ENCODE assay signal across 9 cellular contexts in genomic region chr15:88630141-88630721, GRCh38. TPM values are rescaled to one million over a fixed set of nuclear protein-coding genes. Genes with fewer than 3 reads are reported as not detected.
DNase-seq lines count a peak whose midpoint lies in the region; ATAC-seq, FAIRE-seq and TF ChIP-seq lines count a peak whose summit lies in the region.
"Had no signal": no experiment of that assay in that cellular context is flagged by ENCODE, and none has a peak within 500 bp of the region (broad histone marks: within the 10 kb centered on the region; RNA-seq: fewer than 3 reads in every experiment).

No MANE protein-coding gene starts in this region.

- intact Hi-C loops in CD14-positive monocyte (cut with micrococcal nuclease): no loop called here
- intact Hi-C loops in naive thymus-derived CD4-positive, alpha-beta T cell (cut with micrococcal nuclease): no loop called here
- intact Hi-C loops in ovary (cut with DNase I): no loop called here

- CTCF ChIA-PET in naive thymus-derived CD4-positive, alpha-beta T cell (lab: Charles Lee): interaction anchor here (0.9 to 1.0 kb wide), 2 partner anchors 8 to 33 kb away, joined by 3 read pairs; no protein-coding TSS in a partner anchor

- H3K27ac ChIP-seq in naive thymus-derived CD4-positive, alpha-beta T cell (ENCODE audit: low read depth, low read length): peak overlapping the region; percentile 90
- no peak overlapping the region for H3K27ac ChIP-seq in ovary

- no peaks in the 10 kb centered on the region for H3K27me3 Mint-ChIP-seq in CD14-positive monocyte (ENCODE audit: low read depth in 3 of 3)
- H3K27me3 Mint-ChIP-seq in naive thymus-derived CD4-positive, alpha-beta T cell: no peaks in the 10 kb centered on the region

- H3K9me3 Mint-ChIP-seq in CD14-positive monocyte: peaks cover 0 to 2% (median 0%) of the 10 kb centered on the region in 7 donors
- peaks cover 0 to 2% (median 0%) of the 10 kb centered on the region in 11 donors for H3K9me3 Mint-ChIP-seq in naive thymus-derived CD4-positive, alpha-beta T cell

- peak overlapping the region; percentile 46 to 87 (median 78) for H3K27ac Mint-ChIP-seq in CD14-positive monocyte
- H3K27ac Mint-ChIP-seq in naive thymus-derived CD4-positive, alpha-beta T cell: peak overlapping the region; percentile 83 to 100 (median 98)

- ATAC-seq in naive thymus-derived CD4-positive, alpha-beta T cell: no peak
- no peak for ATAC-seq in HG02571 (IDR thresholded peaks at IDR 0.05; ENCODE audit: unreplicated experiment)

- H3K27me3 ChIP-seq in bronchial epithelial cell (ENCODE audit: control insufficient read depth, insufficient read depth, low read length) (no peaks in the 10 kb centered on the region), ovary (no peaks in the 10 kb centered on the region)
- no peaks in the 10 kb centered on the region for H3K27me3 ChIP-seq in naive thymus-derived CD4-positive, alpha-beta T cell (ENCODE audit: control insufficient read depth in 2 of 2, insufficient read depth in 2 of 2, low read length in 2 of 2)

- no peak for TF ChIP-seq POLR2A in ovary (IDR thresholded peaks at IDR 0.05)

- peaks cover 46 to 52% of the 10 kb centered on the region in 2 donors for H3K36me3 Mint-ChIP-seq in CD14-positive monocyte
- peaks cover 8 to 54% (median 43%) of the 10 kb centered on the region in 5 donors for H3K36me3 Mint-ChIP-seq in naive thymus-derived CD4-positive, alpha-beta T cell

- TF ChIP-seq EP300 in ovary (IDR thresholded peaks at IDR 0.05): no peak

- H3K4me1 Mint-ChIP-seq in CD14-positive monocyte: peaks cover 36% of the 10 kb centered on the region
- peaks cover 55 to 100% (median 91%) of the 10 kb centered on the region in 7 donors for H3K4me1 Mint-ChIP-seq in naive thymus-derived CD4-positive, alpha-beta T cell

- FAIRE-seq in bronchial epithelial cell (lab: Jason Lieb, UNC): no peak

- H3K9me3 ChIP-seq in naive thymus-derived CD4-positive, alpha-beta T cell (ENCODE audit: control insufficient read depth in 2 of 3, low read length in 3 of 3): no peaks in the 10 kb centered on the region
- H3K9me3 ChIP-seq in ovary: no peaks in the 10 kb centered on the region

- 59 to 75% (median 74%) methylated on average over 9 of the region's 9 CpGs for WGBS in ovary, 3 donors

- H3K36me3 ChIP-seq in bronchial epithelial cell (ENCODE audit: control insufficient read depth, insufficient read depth, low read length) (peaks cover 33% of the 10 kb centered on the region), ovary (no peaks in the 10 kb centered on the region)
- H3K36me3 ChIP-seq in naive thymus-derived CD4-positive, alpha-beta T cell (ENCODE audit: control insufficient read depth in 2 of 3, insufficient read depth in 3 of 3, low read length in 3 of 3): peaks cover 0 to 30% (median 11%) of the 10 kb centered on the region in 3 experiments

- H3K4me3 ChIP-seq in bronchial epithelial cell (ENCODE audit: low read depth, low read length): no peak overlapping the region
- H3K4me3 ChIP-seq in naive thymus-derived CD4-positive, alpha-beta T cell (ENCODE audit: low read length): no peak overlapping the region
- no peak overlapping the region for H3K4me3 ChIP-seq in ovary

- peak overlapping the region; percentile 16 to 36 for H3K4me3 Mint-ChIP-seq in CD14-positive monocyte
- H3K4me3 Mint-ChIP-seq in naive thymus-derived CD4-positive, alpha-beta T cell: peak overlapping the region; percentile 53 to 90 (median 72)

- H3K4me1 ChIP-seq in naive thymus-derived CD4-positive, alpha-beta T cell (ENCODE audit: control insufficient read depth in 2 of 2, insufficient read depth in 2 of 2, low read length in 2 of 2): peaks cover 69 to 91% of the 10 kb centered on the region in 2 donors
- no peaks in the 10 kb centered on the region for H3K4me1 ChIP-seq in ovary (ENCODE audit: insufficient read depth)

- in situ Hi-C loops in KBM-7 (cut with MboI; ENCODE audit: low pct_unique_long_range_greater_than_20kb, low sequenced_read_pairs): no loop called here

- POLR2A ChIA-PET in naive thymus-derived CD4-positive, alpha-beta T cell (lab: Charles Lee): interaction anchor here (1.0 to 2.1 kb wide), 2 partner anchors 8 to 163 kb away, joined by 3 to 7 read pairs; partner anchors contain the start of genes MRPL46 and MRPS11

- no peak for DNase-seq in CD14-positive monocyte (ENCODE audit: low spot score)
- peak; percentile 13 for DNase-seq in KBM-7
- peak; percentile 55 for DNase-seq in bronchial epithelial cell (ENCODE audit: low read depth)
- DNase-seq in naive thymus-derived CD4-positive, alpha-beta T cell: no peak
- DNase-seq in NCI-H1105 treated with DMSO at 0.1 percent for 48 hours (lab: John Stamatoyannopoulos, UW): no peak
- no peak for DNase-seq in ovary
- no peak for DNase-seq in NCI-H1092 (lab: John Stamatoyannopoulos, UW)
- DNase-seq: NCI-H1694 treated with DMSO at 0.1 percent for 48 hours had no signal

- no peak for TF ChIP-seq CTCF in CD14-positive monocyte (IDR thresholded peaks at IDR 0.05)
- TF ChIP-seq CTCF in bronchial epithelial cell (IDR thresholded peaks at IDR 0.05; ENCODE audit: insufficient read depth, low read length, severe bottlenecking): no peak
- TF ChIP-seq CTCF in ovary (IDR thresholded peaks at IDR 0.05): no peak

RNA-seq across cellular contexts. Expression of gene ISG20, which starts 8.6 kb away (rescaled TPM):
- polyA plus RNA-seq in CD14-positive monocyte (10 to 100 TPM; 25.1 to 29.3 TPM), ovary (10 to 100 TPM in 1 of 2 donors, under 1 TPM in 1; 0.88 to 11.5 TPM)
- total RNA-seq in bronchial epithelial cell (18.4 and 99.9 TPM in 2 replicates), ovary (10 to 100 TPM in 6 of 7 donors, 1 to 10 TPM in 1; 7.2 to 58.6 (median 19.4) TPM)
- total RNA-seq in naive thymus-derived CD4-positive, alpha-beta T cell: 100 to 1,000 TPM in 4 of 5 experiments, 10 to 100 TPM in 1; 92.5 to 160 (median 149) TPM
- polyA plus RNA-seq in naive thymus-derived CD4-positive, alpha-beta T cell: 100 to 1,000 TPM; 344 to 415 TPM

RNA-seq across cellular contexts. Expression of gene AEN, which starts 9.1 kb away (rescaled TPM):
- polyA plus RNA-seq in CD14-positive monocyte (1 to 10 TPM; 4.6 to 6.3 TPM), ovary (1 to 10 TPM; 6.9 to 8.0 TPM)
- total RNA-seq in bronchial epithelial cell (31.7 and 48.4 TPM in 2 replicates), ovary (10 to 100 TPM; 11.3 to 27.1 (median 16.9) TPM)
- total RNA-seq in naive thymus-derived CD4-positive, alpha-beta T cell: 10 to 100 TPM; 29.6 to 52.1 (median 44.2) TPM
- 10 to 100 TPM; 20.2 to 31.7 TPM for polyA plus RNA-seq in naive thymus-derived CD4-positive, alpha-beta T cell

Comparison
In these comparisons a context has a peak if more than half of its experiments do, and no peak if none do; other contexts are left out.
1. DNase-seq: peak in KBM-7 (single experiment) and bronchial epithelial cell (single experiment); none in CD14-positive monocyte (single experiment), naive thymus-derived CD4-positive, alpha-beta T cell (0 of 9), NCI-H1105 treated with DMSO at 0.1 percent for 48 hours (single experiment), ovary (0 of 5) and NCI-H1092 (single experiment).